ENCODE assay signal across 11 cellular contexts in genomic region chr16:63157818-63158217, GRCh38.
"Had no signal": no experiment of that assay in that cellular context is flagged by ENCODE, and none has a peak within 500 bp of the region (broad histone marks: within the 10 kb centered on the region; RNA-seq: fewer than 3 reads in every experiment).

No MANE protein-coding gene starts in this region.

- H3K36me3 ChIP-seq: HAP-1 had no signal

- H3K9me3 ChIP-seq: HAP-1 had no signal

- H3K4me1 Mint-ChIP-seq: GM23338, H9 had no signal

- H2AFZ ChIP-seq: GM23248, GM23338 had no signal

- ATAC-seq: GM23338, HCT116 had no signal

- DNase-seq: GM23248, GOT3, H7, H9, HCEC 1CT, HFFc6 had no signal

- H3K4me3 Mint-ChIP-seq: GM23338, H9, HFFc6 had no signal

- H3K4me2 ChIP-seq: GM23338 had no signal

- H3K4me1 ChIP-seq: HAP-1 had no signal

- FAIRE-seq: H1, H54 had no signal

- H3K9ac ChIP-seq: GM23248 had no signal

- H3K27ac Mint-ChIP-seq: GM23338, H9, HFFc6 had no signal

- H3K4me3 ChIP-seq: GM23248, GM23338, HAP-1 had no signal

- H3K9me3 Mint-ChIP-seq: GM23338, H9 had no signal

- H3K27ac ChIP-seq: GM23248 had no signal
